14 cellular contexts compared by ENCODE assay signal in the genomic region with DNA sequence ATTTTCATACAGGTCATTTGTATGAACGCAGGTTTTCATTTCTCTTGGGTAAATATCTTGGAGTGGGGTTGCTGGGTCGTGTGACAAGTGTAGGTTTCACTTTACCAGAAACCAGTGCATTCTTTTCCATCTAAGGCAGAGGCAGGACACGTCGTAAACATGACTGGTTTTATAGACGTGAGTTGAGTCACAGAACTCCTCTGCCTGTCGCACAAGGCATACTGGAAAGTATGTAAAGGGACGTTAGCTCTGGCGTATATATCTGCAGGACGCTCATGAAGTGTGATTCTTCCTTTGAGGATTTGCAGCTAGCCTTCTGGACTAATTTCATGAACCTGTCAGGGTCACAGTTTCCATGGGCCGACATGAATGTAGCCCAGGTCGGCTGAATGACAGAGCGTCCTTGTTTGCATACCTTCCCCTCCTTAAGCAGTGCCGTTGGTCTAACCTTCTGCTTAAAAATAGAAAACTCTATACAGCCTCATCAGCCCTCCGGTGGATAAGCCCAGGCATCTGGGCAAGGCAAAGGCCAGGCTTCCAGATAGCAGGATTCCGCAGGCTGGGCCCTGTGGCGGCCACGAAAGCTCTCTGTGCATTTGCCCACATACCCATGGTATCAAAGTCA.
"Had no signal": no experiment of that assay in that cellular context is flagged by ENCODE, and none has a peak within 500 bp of the region (broad histone marks: within the 10 kb centered on the region; RNA-seq: fewer than 3 reads in every experiment).

No MANE protein-coding gene starts in this region.

- H3K4me3 ChIP-seq: breast epithelium had no signal

- H3K9me3 ChIP-seq: breast epithelium had no signal

- H3K4me1 ChIP-seq: breast epithelium had no signal

- H3K36me3 ChIP-seq: breast epithelium had no signal

- DNase-seq: activated CD4-positive, alpha-beta T cell treated with anti-CD3 and anti-CD28 coated beads, Interleukin-2, amount 50 U/mL, for 1 hour; activated naive CD4-positive, alpha-beta T cell treated with Interleukin-2 at 50 U/mL for 16 hours; activated T-cell treated with anti-CD3 and anti-CD28 coated beads for 4 hours; anterior cingulate cortex; effector memory CD4-positive, alpha-beta T cell; foreskin melanocyte; immature natural killer cell; naive thymus-derived CD4-positive, alpha-beta T cell; retina; stimulated activated CD4-positive, alpha-beta T cell treated with anti-CD3 and anti-CD28 coated beads, Interleukin-4, amount 100 ng/mL, for 24 hours; stimulated activated naive CD4-positive, alpha-beta T cell; substantia nigra had no signal

- H3K27ac ChIP-seq: breast epithelium had no signal

- ATAC-seq: activated CD4-positive, CD25-positive, alpha-beta regulatory T cell treated with anti-CD3 and anti-CD28 coated beads, Interleukin-2, amount 50 U/mL, for 24 hours; naive thymus-derived CD4-positive, alpha-beta T cell had no signal
